14 cellular contexts compared by ENCODE assay signal in the genomic region with DNA sequence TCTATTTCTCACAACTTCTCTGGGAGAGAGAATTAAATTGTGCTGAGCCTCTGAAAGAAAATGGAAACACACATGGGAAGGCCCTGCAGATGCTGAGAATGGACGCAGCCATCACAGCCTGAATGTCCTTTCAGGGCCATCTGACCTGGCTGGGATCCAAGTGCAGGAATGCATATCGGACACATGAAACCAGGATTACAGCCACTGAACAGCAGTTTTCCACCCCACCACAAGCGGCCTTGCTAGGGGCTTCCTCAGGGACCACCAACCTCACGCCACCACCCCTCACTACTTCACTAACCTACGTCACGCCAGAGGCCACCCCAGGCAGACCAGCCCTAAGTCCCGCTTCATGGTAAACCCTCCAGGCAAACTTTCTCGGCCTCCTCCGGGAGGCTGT.
"Had no signal": no experiment of that assay in that cellular context is flagged by ENCODE, and none has a peak within 500 bp of the region (broad histone marks: within the 10 kb centered on the region; RNA-seq: fewer than 3 reads in every experiment).

No MANE protein-coding gene starts in this region.

- H3K27ac Mint-ChIP-seq: activated naive CD8-positive, alpha-beta T cell had no signal

- DNase-seq: activated gamma-delta T cell; activated T-cell treated with anti-CD3 and anti-CD28 coated beads, Interleukin-2, amount 50 U/mL, for 4 hours; cortex of kidney; effector CD8-positive, alpha-beta T cell; gastrocnemius medialis; heart right ventricle; natural killer cell; stimulated activated CD4-positive, alpha-beta T cell treated with anti-CD3 and anti-CD28 coated beads, Interleukin-2, amount 100 ng/mL, for 48 hours; stimulated activated CD8-positive, alpha-beta memory T cell treated with anti-CD3 and anti-CD28 coated beads, Interleukin-4, amount 100 ng/mL, for 48 hours; stimulated activated naive CD8-positive, alpha-beta T cell treated with anti-CD3 and anti-CD28 coated beads, Interleukin-15, Interleukin-2, amounts not matched to agents 100 U/mL and 50 U/mL, for 24 hours; T-helper 9 cell had no signal

- H3K4me3 Mint-ChIP-seq: activated naive CD8-positive, alpha-beta T cell; activated T-cell treated with anti-CD3 and anti-CD28 coated beads, Interleukin-2, amount 50 U/mL, for 4 hours; natural killer cell had no signal

- H3K27ac ChIP-seq: cardiac muscle cell, gastrocnemius medialis, heart right ventricle, suprapubic skin had no signal

- H3K4me1 Mint-ChIP-seq: natural killer cell had no signal

- H3K36me3 Mint-ChIP-seq: activated naive CD8-positive, alpha-beta T cell; natural killer cell had no signal
